Comparison of ENCODE assay signal across 2 cellular contexts in the genomic region with DNA sequence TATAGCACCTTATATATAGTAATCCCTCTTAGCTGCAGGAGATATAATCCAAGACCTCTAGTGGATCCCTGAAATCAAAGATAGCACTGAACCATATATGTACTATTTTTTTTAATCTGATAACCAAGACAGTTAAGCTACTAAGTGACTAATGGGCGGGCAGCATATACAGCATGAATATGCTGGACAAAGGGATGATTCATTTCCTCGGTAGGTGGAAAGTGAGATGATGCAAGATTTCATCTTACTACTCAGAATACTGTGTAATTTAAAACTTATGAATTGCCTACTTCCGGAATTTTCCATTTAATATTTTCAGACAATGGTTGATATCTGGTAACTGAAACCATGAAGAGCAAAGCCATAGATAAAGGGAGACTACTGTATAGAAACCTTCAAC.
TF ChIP-seq lines count a peak whose summit lies in the region.

No MANE protein-coding gene starts in this region.

TF ChIP-seq in HCT116, 20 proteins besides CTCF, POLR2A, EP300 and RAD21 (continued from another document):
- TF ChIP-seq ELF1 (IDR thresholded peaks at IDR 0.05; ENCODE audit: borderline replicate concordance, low read depth) (no peak), FOSL1 (IDR thresholded peaks at IDR 0.05; ENCODE audit: low read depth) (0 out of 2 replicates have a peak, but pooled peaks have one; percentile 12), YY1 (IDR thresholded peaks at IDR 0.05; ENCODE audit: extremely low read depth, insufficient replicate concordance, low read depth, low read length) (no peak), POLR2AphosphoS5 (IDR thresholded peaks at IDR 0.05; ENCODE audit: low read depth, low read length) (no peak), EGR1 (IDR thresholded peaks at IDR 0.05; ENCODE audit: low read depth) (no peak), MAX (IDR thresholded peaks at IDR 0.05) (no peak)
- TF ChIP-seq, protein P1, sequence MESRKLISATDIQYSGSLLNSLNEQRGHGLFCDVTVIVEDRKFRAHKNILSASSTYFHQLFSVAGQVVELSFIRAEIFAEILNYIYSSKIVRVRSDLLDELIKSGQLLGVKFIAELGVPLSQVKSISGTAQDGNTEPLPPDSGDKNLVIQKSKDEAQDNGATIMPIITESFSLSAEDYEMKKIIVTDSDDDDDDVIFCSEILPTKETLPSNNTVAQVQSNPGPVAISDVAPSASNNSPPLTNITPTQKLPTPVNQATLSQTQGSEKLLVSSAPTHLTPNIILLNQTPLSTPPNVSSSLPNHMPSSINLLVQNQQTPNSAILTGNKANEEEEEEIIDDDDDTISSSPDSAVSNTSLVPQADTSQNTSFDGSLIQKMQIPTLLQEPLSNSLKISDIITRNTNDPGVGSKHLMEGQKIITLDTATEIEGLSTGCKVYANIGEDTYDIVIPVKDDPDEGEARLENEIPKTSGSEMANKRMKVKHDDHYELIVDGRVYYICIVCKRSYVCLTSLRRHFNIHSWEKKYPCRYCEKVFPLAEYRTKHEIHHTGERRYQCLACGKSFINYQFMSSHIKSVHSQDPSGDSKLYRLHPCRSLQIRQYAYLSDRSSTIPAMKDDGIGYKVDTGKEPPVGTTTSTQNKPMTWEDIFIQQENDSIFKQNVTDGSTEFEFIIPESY (IDR thresholded peaks at IDR 0.05; ENCODE audit: extremely low read depth, insufficient replicate concordance, low read length), result no peak
- TF ChIP-seq, protein P2, sequence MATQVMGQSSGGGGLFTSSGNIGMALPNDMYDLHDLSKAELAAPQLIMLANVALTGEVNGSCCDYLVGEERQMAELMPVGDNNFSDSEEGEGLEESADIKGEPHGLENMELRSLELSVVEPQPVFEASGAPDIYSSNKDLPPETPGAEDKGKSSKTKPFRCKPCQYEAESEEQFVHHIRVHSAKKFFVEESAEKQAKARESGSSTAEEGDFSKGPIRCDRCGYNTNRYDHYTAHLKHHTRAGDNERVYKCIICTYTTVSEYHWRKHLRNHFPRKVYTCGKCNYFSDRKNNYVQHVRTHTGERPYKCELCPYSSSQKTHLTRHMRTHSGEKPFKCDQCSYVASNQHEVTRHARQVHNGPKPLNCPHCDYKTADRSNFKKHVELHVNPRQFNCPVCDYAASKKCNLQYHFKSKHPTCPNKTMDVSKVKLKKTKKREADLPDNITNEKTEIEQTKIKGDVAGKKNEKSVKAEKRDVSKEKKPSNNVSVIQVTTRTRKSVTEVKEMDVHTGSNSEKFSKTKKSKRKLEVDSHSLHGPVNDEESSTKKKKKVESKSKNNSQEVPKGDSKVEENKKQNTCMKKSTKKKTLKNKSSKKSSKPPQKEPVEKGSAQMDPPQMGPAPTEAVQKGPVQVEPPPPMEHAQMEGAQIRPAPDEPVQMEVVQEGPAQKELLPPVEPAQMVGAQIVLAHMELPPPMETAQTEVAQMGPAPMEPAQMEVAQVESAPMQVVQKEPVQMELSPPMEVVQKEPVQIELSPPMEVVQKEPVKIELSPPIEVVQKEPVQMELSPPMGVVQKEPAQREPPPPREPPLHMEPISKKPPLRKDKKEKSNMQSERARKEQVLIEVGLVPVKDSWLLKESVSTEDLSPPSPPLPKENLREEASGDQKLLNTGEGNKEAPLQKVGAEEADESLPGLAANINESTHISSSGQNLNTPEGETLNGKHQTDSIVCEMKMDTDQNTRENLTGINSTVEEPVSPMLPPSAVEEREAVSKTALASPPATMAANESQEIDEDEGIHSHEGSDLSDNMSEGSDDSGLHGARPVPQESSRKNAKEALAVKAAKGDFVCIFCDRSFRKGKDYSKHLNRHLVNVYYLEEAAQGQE (IDR thresholded peaks at IDR 0.05; ENCODE audit: low read depth), result no peak
- TF ChIP-seq, protein P3, sequence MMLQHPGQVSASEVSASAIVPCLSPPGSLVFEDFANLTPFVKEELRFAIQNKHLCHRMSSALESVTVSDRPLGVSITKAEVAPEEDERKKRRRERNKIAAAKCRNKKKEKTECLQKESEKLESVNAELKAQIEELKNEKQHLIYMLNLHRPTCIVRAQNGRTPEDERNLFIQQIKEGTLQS (IDR thresholded peaks at IDR 0.05), result no peak
TF ChIP-seq in HCT116: peak in this region for 3.

TF ChIP-seq in endothelial cell of umbilical vein, 7 proteins besides CTCF, POLR2A, EP300 and RAD21 (continued from another document):
- TF ChIP-seq FOS (IDR thresholded peaks at IDR 0.05; ENCODE audit: borderline replicate concordance, insufficient read depth, low read length), result peak; percentile 87
- TF ChIP-seq MYC (IDR thresholded peaks at IDR 0.05; ENCODE audit: low read depth, low read length), result no peak
- TF ChIP-seq EZH2 (IDR thresholded peaks at IDR 0.05; ENCODE audit: borderline replicate concordance, low read depth, low read length, severe bottlenecking), result no peak
